In the genomic region with DNA sequence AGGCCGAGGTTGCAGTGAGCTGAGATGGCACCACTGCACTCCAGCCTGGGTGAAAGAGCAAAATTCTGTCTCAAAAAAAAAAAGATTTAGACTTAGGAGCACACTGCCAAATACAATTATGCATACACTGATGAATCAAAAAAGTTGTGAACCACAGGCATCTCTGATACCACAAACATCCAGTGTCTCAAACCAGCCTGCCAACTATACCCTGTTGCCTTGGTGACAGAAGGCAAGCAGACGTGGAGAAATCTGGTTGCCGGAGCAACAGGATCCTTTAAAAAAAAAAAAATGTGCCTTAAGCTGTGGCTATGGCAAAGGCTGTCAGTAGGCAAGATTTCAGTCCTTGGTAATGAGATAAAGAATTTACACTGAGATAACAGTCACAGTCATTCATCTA, we compare ENCODE assay signal across 11 cellular contexts.
DNase-seq lines count a peak whose midpoint lies in the region; ATAC-seq and TF ChIP-seq lines count a peak whose summit lies in the region.
"Had no signal": no experiment of that assay in that cellular context is flagged by ENCODE, and none has a peak within 500 bp of the region (broad histone marks: within the 10 kb centered on the region; RNA-seq: fewer than 3 reads in every experiment).

No MANE protein-coding gene starts in this region.

- ATAC-seq in left lung, result peak; percentile 43

- TF ChIP-seq CTCF in brain microvascular endothelial cell (IDR thresholded peaks at IDR 0.05; ENCODE audit: low read depth, low read length, missing control alignments) (no peak), left lung (IDR thresholded peaks at IDR 0.05) (no peak)

- intact Hi-C loops in left lung (cut with DNase I), result no loop called here

- H3K27ac Mint-ChIP-seq in immature natural killer cell, result no peak overlapping the region
- H3K27ac Mint-ChIP-seq in activated CD4-positive, alpha-beta memory T cell treated with anti-CD3 and anti-CD28 coated beads, Interleukin-2, amount 10 ng/mL, durations not matched to agents 7 days and 5 days, result no peak overlapping the region
- H3K27ac Mint-ChIP-seq: nephron had no signal

- no peaks in the 10 kb centered on the region for H3K36me3 Mint-ChIP-seq in immature natural killer cell
- H3K36me3 Mint-ChIP-seq in activated CD4-positive, alpha-beta memory T cell treated with anti-CD3 and anti-CD28 coated beads, Interleukin-2, amount 10 ng/mL, durations not matched to agents 7 days and 5 days (ENCODE audit: low read depth), result no peaks in the 10 kb centered on the region

- H3K4me3 ChIP-seq in brain microvascular endothelial cell (ENCODE audit: low read depth, low read length) (no peak overlapping the region), left lung (no peak overlapping the region)

- H3K9me3 ChIP-seq in left lung, result no peaks in the 10 kb centered on the region

- no peaks in the 10 kb centered on the region for H3K27me3 ChIP-seq in brain microvascular endothelial cell (replicated peaks)
- no peaks in the 10 kb centered on the region for H3K27me3 ChIP-seq in left lung

- no peak overlapping the region for H3K4me3 Mint-ChIP-seq in immature natural killer cell
- no peak overlapping the region for H3K4me3 Mint-ChIP-seq in activated CD4-positive, alpha-beta memory T cell treated with anti-CD3 and anti-CD28 coated beads, Interleukin-2, amount 10 ng/mL, durations not matched to agents 7 days and 5 days
- H3K4me3 Mint-ChIP-seq: nephron had no signal

- CTCF ChIA-PET in activated CD4-positive, alpha-beta memory T cell treated with anti-CD3 and anti-CD28 coated beads, Interleukin-2, amount 10 ng/mL, durations not matched to agents 7 days and 5 days (lab: Charles Lee), result no interaction called here

- in situ Hi-C loops in brain microvascular endothelial cell (cut with HindIII; ENCODE audit: low pct_ligation_motif_present, low sequenced_read_pairs), result no loop called here

- H3K27me3 Mint-ChIP-seq in immature natural killer cell (ENCODE audit: low read depth in 3 of 3), result no peaks in the 10 kb centered on the region
- no peaks in the 10 kb centered on the region for H3K27me3 Mint-ChIP-seq in activated CD4-positive, alpha-beta memory T cell treated with anti-CD3 and anti-CD28 coated beads, Interleukin-2, amount 10 ng/mL, durations not matched to agents 7 days and 5 days

- no peaks in the 10 kb centered on the region for H3K4me1 Mint-ChIP-seq in immature natural killer cell
- no peaks in the 10 kb centered on the region for H3K4me1 Mint-ChIP-seq in activated CD4-positive, alpha-beta memory T cell treated with anti-CD3 and anti-CD28 coated beads, Interleukin-2, amount 10 ng/mL, durations not matched to agents 7 days and 5 days

- DNase-seq in AG20443 (ENCODE audit: low spot score) (peak; percentile 92), M059J (ENCODE audit: low read depth) (peak; percentile 96), brain microvascular endothelial cell (peak; percentile 93), left lung (peak in 1 of 2 donors; percentile 36), immature natural killer cell (no peak), DMS153 treated with DMSO at 0.1 percent for 48 hours (lab: John Stamatoyannopoulos, UW; ENCODE audit: unreplicated experiment) (no peak), NCI-H2081 (lab: John Stamatoyannopoulos, UW) (no peak)
- DNase-seq in activated CD4-positive, alpha-beta memory T cell treated with anti-CD3 and anti-CD28 coated beads, Interleukin-2, amount 10 ng/mL, durations not matched to agents 7 days and 5 days, result no peak
- DNase-seq: erythroblast, NCI-H1436 had no signal

- no peaks in the 10 kb centered on the region for H3K36me3 ChIP-seq in brain microvascular endothelial cell (replicated peaks)
- H3K36me3 ChIP-seq in left lung, result no peaks in the 10 kb centered on the region

- H3K9me3 Mint-ChIP-seq in immature natural killer cell, result no peaks in the 10 kb centered on the region
- no peaks in the 10 kb centered on the region for H3K9me3 Mint-ChIP-seq in activated CD4-positive, alpha-beta memory T cell treated with anti-CD3 and anti-CD28 coated beads, Interleukin-2, amount 10 ng/mL, durations not matched to agents 7 days and 5 days
- H3K9me3 Mint-ChIP-seq: nephron had no signal

- POLR2A ChIA-PET in activated CD4-positive, alpha-beta memory T cell treated with anti-CD3 and anti-CD28 coated beads, Interleukin-2, amount 10 ng/mL, durations not matched to agents 7 days and 5 days (lab: Charles Lee), result no interaction called here

- H3K27ac ChIP-seq in brain microvascular endothelial cell (no peak overlapping the region), left lung (no peak overlapping the region)

- no peaks in the 10 kb centered on the region for H3K4me1 ChIP-seq in left lung

Comparison
In these comparisons a context has a peak if more than half of its experiments do, and no peak if none do; other contexts are left out.
1. DNase-seq: peak in AG20443 (single experiment), M059J (single experiment) and brain microvascular endothelial cell (single experiment); none in immature natural killer cell (0 of 3), DMS153 treated with DMSO at 0.1 percent for 48 hours (single experiment), activated CD4-positive, alpha-beta memory T cell treated with anti-CD3 and anti-CD28 coated beads, Interleukin-2, amount 10 ng/mL, durations not matched to agents 7 days and 5 days (single experiment) and NCI-H2081 (0 of 2).